Comparison of ENCODE assay signal across 12 cellular contexts in the genomic region with DNA sequence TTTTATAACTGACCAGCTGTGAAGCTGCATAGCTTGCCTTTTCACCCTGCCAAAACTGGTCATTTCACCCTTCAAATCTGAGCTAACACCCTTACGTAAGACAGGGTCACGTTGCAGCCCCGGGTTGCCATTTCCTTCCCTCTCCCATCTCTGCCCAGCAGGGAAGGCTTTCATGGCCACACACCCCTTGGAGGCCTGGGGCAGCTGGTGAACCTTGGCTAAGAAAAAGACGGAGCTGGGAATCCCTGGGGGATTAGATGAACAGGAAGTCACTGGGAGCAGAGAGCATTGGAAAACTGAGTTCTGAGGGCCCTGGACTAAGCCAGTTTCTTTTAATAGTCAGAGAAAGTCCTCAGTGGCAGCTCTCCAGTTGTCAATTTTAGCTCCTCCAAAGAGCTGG.
DNase-seq lines count a peak whose midpoint lies in the region; ATAC-seq and TF ChIP-seq lines count a peak whose summit lies in the region.
"Had no signal": no experiment of that assay in that cellular context is flagged by ENCODE, and none has a peak within 500 bp of the region (broad histone marks: within the 10 kb centered on the region; RNA-seq: fewer than 3 reads in every experiment).

No MANE protein-coding gene starts in this region.

- DNase-seq in NCI-H82 treated with DMSO at 0.1 percent for 48 hours (lab: John Stamatoyannopoulos, UW; ENCODE audit: unreplicated experiment) (peak; percentile 50), endothelial cell (ENCODE audit: low spot score) (no peak), right lobe of liver (no peak), testis (peak; percentile 37), smooth muscle cell (lab: John Stamatoyannopoulos, UW; ENCODE audit: unreplicated experiment) (no peak), osteocyte (ENCODE audit: extremely low spot score, unreplicated experiment) (no peak), GM20000 (ENCODE audit: low spot score) (no peak)
- DNase-seq: central memory CD4-positive, alpha-beta T cell; NCI-H2081 treated with DMSO at 0.1 percent for 48 hours had no signal

- no peak overlapping the region for H2AFZ ChIP-seq in smooth muscle cell (ENCODE audit: low read depth)

- no peak overlapping the region for H3K9ac ChIP-seq in smooth muscle cell (ENCODE audit: low read depth)

- ATAC-seq in right lobe of liver (peak in 3 of 4 donors; percentile 29 to 54 (median 42)), HG03469 (IDR thresholded peaks at IDR 0.05; ENCODE audit: unreplicated experiment) (no peak)

- H3K4me1 Mint-ChIP-seq in endothelial cell (ENCODE audit: unreplicated experiment) (peaks cover 16% of the 10 kb centered on the region), osteocyte (ENCODE audit: unreplicated experiment) (peaks cover 20% of the 10 kb centered on the region)

- H3K4me3 ChIP-seq in right lobe of liver (no peak overlapping the region), testis (no peak overlapping the region), smooth muscle cell (no peak overlapping the region)
- H3K4me3 ChIP-seq: ovary, SJSA1 had no signal

- H3K27ac Mint-ChIP-seq in endothelial cell (ENCODE audit: unreplicated experiment) (peak overlapping the region; percentile 22), osteocyte (ENCODE audit: unreplicated experiment) (no peak overlapping the region)

- H3F3A ChIP-seq in smooth muscle cell (ENCODE audit: low read depth) = no peaks in the 10 kb centered on the region

- H3K27me3 ChIP-seq in right lobe of liver (no peaks in the 10 kb centered on the region), testis (no peaks in the 10 kb centered on the region), smooth muscle cell (ENCODE audit: low read depth) (no peaks in the 10 kb centered on the region)
- H3K27me3 ChIP-seq: ovary, SJSA1 had no signal

- no peak for TF ChIP-seq POLR2A in right lobe of liver (IDR thresholded peaks at IDR 0.05)
- TF ChIP-seq POLR2A in testis (IDR thresholded peaks at IDR 0.05) = no peak

- H3K27ac ChIP-seq in right lobe of liver = no peak overlapping the region
- no peak overlapping the region for H3K27ac ChIP-seq in testis
- H3K27ac ChIP-seq in smooth muscle cell (ENCODE audit: low read depth) = no peak overlapping the region
- H3K27ac ChIP-seq: SJSA1 had no signal

- no peak overlapping the region for H3K4me2 ChIP-seq in smooth muscle cell

- H3K36me3 Mint-ChIP-seq in endothelial cell (ENCODE audit: low read depth, unreplicated experiment) = peaks cover 10% of the 10 kb centered on the region
- H3K36me3 Mint-ChIP-seq in osteocyte (ENCODE audit: unreplicated experiment) = peaks cover 19% of the 10 kb centered on the region

- H3K9me3 Mint-ChIP-seq in endothelial cell (ENCODE audit: unreplicated experiment) (no peaks in the 10 kb centered on the region), osteocyte (ENCODE audit: unreplicated experiment) (no peaks in the 10 kb centered on the region)

- TF ChIP-seq CTCF in endothelial cell (IDR thresholded peaks at IDR 0.05; ENCODE audit: unreplicated experiment) (no peak), right lobe of liver (IDR thresholded peaks at IDR 0.05) (no peak), testis (IDR thresholded peaks at IDR 0.05) (no peak), smooth muscle cell (IDR thresholded peaks at IDR 0.05; ENCODE audit: borderline replicate concordance, insufficient read depth, poor library complexity, severe bottlenecking) (no peak), osteocyte (IDR thresholded peaks at IDR 0.05) (no peak), GM20000 (IDR thresholded peaks at IDR 0.05; ENCODE audit: extremely low read depth, missing control alignments) (no peak)

- no peak overlapping the region for H3K4me3 Mint-ChIP-seq in endothelial cell (ENCODE audit: unreplicated experiment)
- no peak overlapping the region for H3K4me3 Mint-ChIP-seq in osteocyte (ENCODE audit: unreplicated experiment)

- no peaks in the 10 kb centered on the region for H3K79me2 ChIP-seq in smooth muscle cell (ENCODE audit: low read depth)

- intact Hi-C loops in right lobe of liver (cut with DNase I) (no loop called here), testis (cut with DNase I; ENCODE audit: low total_unique reads) (no loop called here)

- H3K36me3 ChIP-seq in right lobe of liver (no peaks in the 10 kb centered on the region), testis (ENCODE audit: low read depth, missing control alignments) (no peaks in the 10 kb centered on the region), smooth muscle cell (ENCODE audit: low read depth) (peaks cover 4% of the 10 kb centered on the region)
- H3K36me3 ChIP-seq: ovary had no signal

- 40% methylated on average over 3 of the region's 4 CpGs for WGBS in right lobe of liver (ENCODE audit: insufficient coverage, low coverage, low lambda C conversion rate, missing lambda C conversion rate)
- 42 to 50% methylated on average over 4 of the region's 4 CpGs for WGBS in testis, 2 donors
- WGBS in smooth muscle cell (ENCODE audit: low lambda C conversion rate) = 64% methylated on average over 4 of the region's 4 CpGs

- no peaks in the 10 kb centered on the region for H4K20me1 ChIP-seq in smooth muscle cell (ENCODE audit: low read depth)

- H3K27me3 Mint-ChIP-seq in endothelial cell (ENCODE audit: unreplicated experiment) (peaks cover 2% of the 10 kb centered on the region), osteocyte (ENCODE audit: unreplicated experiment) (no peaks in the 10 kb centered on the region)

- no peaks in the 10 kb centered on the region for H3K9me3 ChIP-seq in right lobe of liver
- H3K9me3 ChIP-seq in testis = no peaks in the 10 kb centered on the region
- no peaks in the 10 kb centered on the region for H3K9me3 ChIP-seq in smooth muscle cell (replicated peaks; ENCODE audit: low read depth)
- H3K9me3 ChIP-seq: ovary, SJSA1 had no signal

- H3K4me1 ChIP-seq in right lobe of liver = no peaks in the 10 kb centered on the region
- H3K4me1 ChIP-seq in testis = peaks cover 6% of the 10 kb centered on the region
- no peaks in the 10 kb centered on the region for H3K4me1 ChIP-seq in smooth muscle cell (ENCODE audit: low read depth)

Comparison
In these comparisons a context has a peak if more than half of its experiments do, and no peak if none do; other contexts are left out.
1. DNase-seq: peak in NCI-H82 treated with DMSO at 0.1 percent for 48 hours (single experiment) and testis (single experiment); none in endothelial cell (single experiment), right lobe of liver (0 of 3), smooth muscle cell (single experiment), osteocyte (single experiment) and GM20000 (single experiment).